In genomic region chr20:32544260-32544722, GRCh38 we compare ENCODE assay signal across 24 cellular contexts. TPM values are rescaled to one million over a fixed set of nuclear protein-coding genes. Genes with fewer than 3 reads are reported as not detected.
DNase-seq lines count a peak whose midpoint lies in the region; ATAC-seq lines count a peak whose summit lies in the region.
"Had no signal": no experiment of that assay in that cellular context is flagged by ENCODE, and none has a peak within 500 bp of the region (broad histone marks: within the 10 kb centered on the region; RNA-seq: fewer than 3 reads in every experiment).

No MANE protein-coding gene starts in this region.

- H3K9me3 Mint-ChIP-seq in T-cell: no peaks in the 10 kb centered on the region
- H3K9me3 Mint-ChIP-seq: stimulated activated naive CD8-positive, alpha-beta T cell treated with anti-CD3 and anti-CD28 coated beads, Interleukin-15, Interleukin-2, amounts not matched to agents 100 ng/mL and 50 ng/mL, for 24 hours had no signal

- H3K4me3 ChIP-seq in BLaER1: no peak overlapping the region
- H3K4me3 ChIP-seq: transverse colon had no signal

- no peak overlapping the region for H3K4me2 ChIP-seq in BLaER1

- H3K4me1 Mint-ChIP-seq in T-cell: peaks cover 93 to 96% (median 94%) of the 10 kb centered on the region in 3 donors

- H3K9me3 ChIP-seq in BLaER1: peaks cover 1% of the 10 kb centered on the region; the same call in 1 of the 2 replicates
- H3K9me3 ChIP-seq: Caco-2, transverse colon had no signal

- POLR2A ChIA-PET in T-cell (lab: Charles Lee): interaction anchor here in 1 of 2 donors (0.5 kb wide), 1 partner anchor 958 kb away, joined by 6 read pairs; no protein-coding TSS in a partner anchor

- H3K27ac ChIP-seq in BLaER1: 0 out of 2 replicates have a peak overlapping the region, but pooled peaks have one; percentile 7
- H3K27ac ChIP-seq: 22Rv1, transverse colon had no signal

- H3K27me3 Mint-ChIP-seq in T-cell: no peaks in the 10 kb centered on the region
- H3K27me3 Mint-ChIP-seq: stimulated activated naive CD8-positive, alpha-beta T cell treated with anti-CD3 and anti-CD28 coated beads, Interleukin-15, Interleukin-2, amounts not matched to agents 100 ng/mL and 50 ng/mL, for 24 hours had no signal

- CTCF ChIA-PET in T-cell (lab: Charles Lee): interaction anchor here in 1 of 2 donors (0.6 to 1.1 kb wide), 3 partner anchors 9 to 135 kb away, joined by 3 to 4 read pairs (median 3); no protein-coding TSS in a partner anchor

- peaks cover 9% of the 10 kb centered on the region; the same call in 1 of the 2 replicates for H3K36me3 ChIP-seq in BLaER1
- H3K36me3 ChIP-seq: transverse colon had no signal

- peaks cover 18% of the 10 kb centered on the region for H3K36me3 Mint-ChIP-seq in T-cell

- H4K20me1 ChIP-seq in BLaER1: peaks cover 51% of the 10 kb centered on the region; the same call in 1 of the 2 replicates

- H3K27ac Mint-ChIP-seq in T-cell: peak overlapping the region; percentile 94 to 99
- H3K27ac Mint-ChIP-seq: stimulated activated naive CD8-positive, alpha-beta T cell treated with anti-CD3 and anti-CD28 coated beads, Interleukin-15, Interleukin-2, amounts not matched to agents 100 ng/mL and 50 ng/mL, for 24 hours had no signal

- no peaks in the 10 kb centered on the region for H3K27me3 ChIP-seq in BLaER1
- H3K27me3 ChIP-seq: transverse colon had no signal

- H3K9ac ChIP-seq in BLaER1: 0 out of 2 replicates have a peak overlapping the region, but pooled peaks have one; percentile 5

- ATAC-seq in T-cell (replicated peaks in 1 of 4): no peak
- ATAC-seq in GM21737 (IDR thresholded peaks at IDR 0.05; ENCODE audit: unreplicated experiment): no peak

- H3K4me3 Mint-ChIP-seq in T-cell: peak overlapping the region in 1 of 3 donors; percentile 41
- H3K4me3 Mint-ChIP-seq: stimulated activated naive CD8-positive, alpha-beta T cell treated with anti-CD3 and anti-CD28 coated beads, Interleukin-15, Interleukin-2, amounts not matched to agents 100 ng/mL and 50 ng/mL, for 24 hours had no signal

- DNase-seq in DMS79 treated with DMSO at 0.1 percent for 48 hours (lab: John Stamatoyannopoulos, UW): peak; percentile 23
- no peak for DNase-seq in DMS79 (lab: John Stamatoyannopoulos, UW)
- no peak for DNase-seq in T-cell
- DNase-seq in islet precursor cell: peak; percentile 32
- DNase-seq in HuH-7.5 (ENCODE audit: low spot score): no peak
- no peak for DNase-seq in NCI-H146 treated with DMSO at 0.1 percent for 48 hours (lab: John Stamatoyannopoulos, UW; ENCODE audit: unreplicated experiment)
- DNase-seq: activated CD8-positive, alpha-beta memory T cell treated with anti-CD3 and anti-CD28 coated beads, Interleukin-2, amount 50 U/mL, for 4 hours; activated effector memory CD4-positive, alpha-beta T cell treated with Interleukin-2 at 50 U/mL for 16 hours; aorta; Caco-2; foreskin melanocyte; hypothalamus; KG1; NCI-H187; NCI-H748 treated with DMSO at 0.1 percent for 48 hours; nucleus accumbens; Right ventricle myocardium superior; stimulated activated CD4-positive, alpha-beta T cell treated with anti-CD3 and anti-CD28 coated beads, Interleukin-4, amount 100 ng/mL, for 1 hour; SW 1271; transverse colon had no signal

- peaks cover 77% of the 10 kb centered on the region for H3K4me1 ChIP-seq in BLaER1

RNA-seq across cellular contexts. Expression of gene NOL4L, which starts 40.8 kb away (rescaled TPM):
- total RNA-seq in T-cell: 10 to 100 TPM; 63.5 to 88.8 (median 74.4) TPM

Comparison
In these comparisons a context has a peak if more than half of its experiments do, and no peak if none do; other contexts are left out.
1. DNase-seq: peak in DMS79 treated with DMSO at 0.1 percent for 48 hours (single experiment) and islet precursor cell (single experiment); none in DMS79 (single experiment), T-cell (0 of 34), HuH-7.5 (single experiment) and NCI-H146 treated with DMSO at 0.1 percent for 48 hours (single experiment).